In the genomic region with DNA sequence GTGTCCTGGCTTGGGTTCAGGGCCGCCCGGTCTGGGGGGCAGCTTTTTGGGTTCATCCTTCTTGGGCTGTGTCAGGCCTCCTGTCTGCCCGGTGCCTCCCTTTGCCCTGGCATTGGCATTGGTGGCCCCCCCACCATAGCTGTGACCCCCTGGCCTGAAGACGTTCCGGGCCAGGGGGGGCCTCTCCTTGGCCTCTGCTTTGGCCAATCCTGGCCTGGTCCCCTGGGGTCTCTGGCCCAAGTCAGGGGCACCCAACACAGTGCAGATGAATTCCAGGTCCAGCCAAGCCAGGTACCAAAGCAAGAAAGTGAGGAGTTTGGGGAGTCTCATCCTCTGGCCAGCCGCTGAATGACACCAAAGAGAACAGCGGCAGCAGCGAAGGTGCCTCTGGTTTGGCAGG, we compare ENCODE assay signal across 19 cellular contexts. TPM values are rescaled to one million over a fixed set of nuclear protein-coding genes. Genes with fewer than 3 reads are reported as not detected.
DNase-seq lines count a peak whose midpoint lies in the region; TF ChIP-seq lines count a peak whose summit lies in the region.
"Had no signal": no experiment of that assay in that cellular context is flagged by ENCODE, and none has a peak within 500 bp of the region (broad histone marks: within the 10 kb centered on the region; RNA-seq: fewer than 3 reads in every experiment).

No MANE protein-coding gene starts in this region.

- peak overlapping the region; percentile 40 for H3K27ac ChIP-seq in smooth muscle cell (ENCODE audit: low read depth)
- H3K27ac ChIP-seq: adrenal gland, BLaER1, spleen, testis had no signal

- H3K4me3 ChIP-seq in H7 (ENCODE audit: insufficient read depth, low read depth, low read length): no peak overlapping the region
- peak overlapping the region; percentile 19 for H3K4me3 ChIP-seq in kidney epithelial cell (ENCODE audit: low read depth, low read length)
- H3K4me3 ChIP-seq in smooth muscle cell: no peak overlapping the region
- H3K4me3 ChIP-seq: adrenal gland, BLaER1, spleen, testis had no signal

- peak overlapping the region; percentile 94 for H3K27ac Mint-ChIP-seq in chondrocyte (ENCODE audit: unreplicated experiment)
- H3K27ac Mint-ChIP-seq: T-helper 17 cell had no signal

- no peak overlapping the region for H3K9ac ChIP-seq in smooth muscle cell (ENCODE audit: low read depth)
- H3K9ac ChIP-seq: BLaER1 had no signal

- DNase-seq in H7 (peak; percentile 52), chondrocyte (ENCODE audit: low spot score) (no peak), kidney epithelial cell (ENCODE audit: low read depth) (no peak), smooth muscle cell (lab: John Stamatoyannopoulos, UW; ENCODE audit: unreplicated experiment) (no peak), GF-D8 (lab: John Stamatoyannopoulos, UW) (no peak)
- no peak for DNase-seq in activated effector memory CD4-positive, alpha-beta T cell treated with anti-CD3 and anti-CD28 coated beads, Interleukin-2, amount 50 U/mL, for 16 hours
- no peak for DNase-seq in stimulated activated CD8-positive, alpha-beta memory T cell treated with anti-CD3 and anti-CD28 coated beads, Interleukin-4, amount 100 ng/mL, for 48 hours
- no peak for DNase-seq in activated CD4-positive, alpha-beta T cell treated with anti-CD3 and anti-CD28 coated beads for 1 hour
- DNase-seq: activated CD4-positive, alpha-beta T cell treated with anti-CD3 and anti-CD28 coated beads for 4 hours; adrenal gland; effector memory CD4-positive, alpha-beta T cell; NCI-H2029; Right ventricle myocardium superior; spleen; T-helper 17 cell; testis had no signal

- H3K27me3 ChIP-seq in H7 (ENCODE audit: control insufficient read depth, insufficient read depth, low read length): no peaks in the 10 kb centered on the region
- H3K27me3 ChIP-seq in kidney epithelial cell (ENCODE audit: control insufficient read depth, insufficient read depth, low read length): no peaks in the 10 kb centered on the region
- no peaks in the 10 kb centered on the region for H3K27me3 ChIP-seq in smooth muscle cell (ENCODE audit: low read depth)
- H3K27me3 ChIP-seq: adrenal gland, BLaER1, testis had no signal

- H3K36me3 Mint-ChIP-seq in chondrocyte (ENCODE audit: low read depth): no peaks in the 10 kb centered on the region

- H3K9me3 Mint-ChIP-seq in chondrocyte (ENCODE audit: low read depth): no peaks in the 10 kb centered on the region

- H3K4me1 Mint-ChIP-seq in chondrocyte (ENCODE audit: low read depth): peaks cover 41% of the 10 kb centered on the region

- H3K4me3 Mint-ChIP-seq in chondrocyte (ENCODE audit: unreplicated experiment): peak overlapping the region; percentile 58
- H3K4me3 Mint-ChIP-seq: T-helper 17 cell had no signal

- TF ChIP-seq CTCF in chondrocyte (IDR thresholded peaks at IDR 0.05): no peak
- TF ChIP-seq CTCF in kidney epithelial cell (IDR thresholded peaks at IDR 0.05; ENCODE audit: insufficient read depth, low read length, poor library complexity, severe bottlenecking): no peak
- no peak for TF ChIP-seq CTCF in smooth muscle cell (IDR thresholded peaks at IDR 0.05; ENCODE audit: borderline replicate concordance, insufficient read depth, poor library complexity, severe bottlenecking)

- no peaks in the 10 kb centered on the region for H3K27me3 Mint-ChIP-seq in chondrocyte (ENCODE audit: low read depth)

- H3F3A ChIP-seq in smooth muscle cell (ENCODE audit: low read depth): no peaks in the 10 kb centered on the region

- no peaks in the 10 kb centered on the region for H4K20me1 ChIP-seq in smooth muscle cell (ENCODE audit: low read depth)
- H4K20me1 ChIP-seq: BLaER1 had no signal

- H3K36me3 ChIP-seq in H7 (replicated peaks; ENCODE audit: control insufficient read depth, insufficient read depth, low read length) (no peaks in the 10 kb centered on the region), kidney epithelial cell (ENCODE audit: control insufficient read depth, insufficient read depth, low read length) (no peaks in the 10 kb centered on the region), smooth muscle cell (ENCODE audit: low read depth) (no peaks in the 10 kb centered on the region)
- H3K36me3 ChIP-seq: adrenal gland, BLaER1, spleen had no signal

- peaks cover 25% of the 10 kb centered on the region for H3K4me1 ChIP-seq in smooth muscle cell (ENCODE audit: low read depth)
- H3K4me1 ChIP-seq: adrenal gland, BLaER1 had no signal

- no peaks in the 10 kb centered on the region for H3K79me2 ChIP-seq in smooth muscle cell (ENCODE audit: low read depth)

- 87% methylated on average over 8 of the region's 8 CpGs for WGBS in smooth muscle cell (ENCODE audit: low lambda C conversion rate)

- no peaks in the 10 kb centered on the region for H3K9me3 ChIP-seq in smooth muscle cell (replicated peaks; ENCODE audit: low read depth)
- H3K9me3 ChIP-seq: adrenal gland, BLaER1, spleen, testis had no signal

- H3K4me2 ChIP-seq in smooth muscle cell: peak overlapping the region; percentile 6
- H3K4me2 ChIP-seq: BLaER1 had no signal

- no peak overlapping the region for H2AFZ ChIP-seq in smooth muscle cell (ENCODE audit: low read depth)

RNA-seq across cellular contexts. Expression of a gene that starts 0.4 kb away (rescaled TPM):
- 0.03 TPM in 1 of 2 replicates, not detected in the other for total RNA-seq in H7 (2014; rRNA removed; shearing (Covaris generic))
- 1.7 to 3.5 TPM (median 3.4 TPM) in 3 replicates for total RNA-seq in chondrocyte
- 1.9 and 2.9 TPM in 2 replicates for total RNA-seq in kidney epithelial cell
- total RNA-seq in smooth muscle cell: 0.81 and 2.0 TPM in 2 replicates
- 1.7 and 4.0 TPM in 2 replicates for polyA plus RNA-seq in smooth muscle cell
- total RNA-seq: left lobe of liver, spleen, T-helper 17 cell had no signal
- polyA plus RNA-seq: neural cell had no signal

RNA-seq across cellular contexts. Expression of a gene that starts 17.8 kb away (rescaled TPM):
- 18.9 and 39.1 TPM in 2 replicates for total RNA-seq in H7 (2014; rRNA removed; shearing (Covaris generic))
- total RNA-seq in chondrocyte (33.1 to 43.6 TPM (median 38.4 TPM) in 3 replicates), kidney epithelial cell (43.7 and 65.3 TPM in 2 replicates), smooth muscle cell (16.0 and 21.9 TPM in 2 replicates)
- polyA plus RNA-seq in smooth muscle cell: 22.1 and 36.7 TPM in 2 replicates

RNA-seq across cellular contexts. Expression of a gene that starts 25.8 kb away (rescaled TPM):
- total RNA-seq in H7 (2014; rRNA removed; shearing (Covaris generic)): 48.2 and 49.5 TPM in 2 replicates
- total RNA-seq in chondrocyte: 30.4 to 42.5 TPM (median 31.7 TPM) in 3 replicates
- 25.2 and 33.9 TPM in 2 replicates for total RNA-seq in kidney epithelial cell
- 29.4 and 58.9 TPM in 2 replicates for total RNA-seq in smooth muscle cell
- 24.7 and 25.9 TPM in 2 replicates for polyA plus RNA-seq in smooth muscle cell
